ENCODE assay signal across 18 cellular contexts in genomic region chr2:126660068-126660467, GRCh38. TPM values are rescaled to one million over a fixed set of nuclear protein-coding genes. Genes with fewer than 3 reads are reported as not detected.
A peak's percentile ranks its signal among the peaks of the same experiment; 100 is the strongest.
DNase-seq lines count a peak whose midpoint lies in the region; ATAC-seq, FAIRE-seq and TF ChIP-seq lines count a peak whose summit lies in the region.
"Had no signal": no experiment of that assay in that cellular context is flagged by ENCODE, and none has a peak within 500 bp of the region (broad histone marks: within the 10 kb centered on the region; RNA-seq: fewer than 3 reads in every experiment).

No MANE protein-coding gene starts in this region.

- TF ChIP-seq EP300 in HepG2 (IDR thresholded peaks at IDR 0.05; ENCODE audit: low read depth in 2 of 2, low read length in 2 of 2), result no peak
- no peak for TF ChIP-seq EP300 in HepG2 (CRISPR knock-in tag; IDR thresholded peaks at IDR 0.05; ENCODE audit: borderline replicate concordance)

- H3K9ac ChIP-seq in HepG2 (ENCODE audit: insufficient read depth, low read depth, low read length) (no peak overlapping the region), smooth muscle cell (ENCODE audit: low read depth) (no peak overlapping the region)

- H3K4me3 Mint-ChIP-seq in activated CD4-positive, alpha-beta T cell treated with anti-CD3 and anti-CD28 coated beads, Interleukin-2, amount 10 ng/mL, durations not matched to agents 24 days and 14 days, result peak overlapping the region; percentile 80
- no peak overlapping the region for H3K4me3 Mint-ChIP-seq in activated CD4-positive, alpha-beta memory T cell treated with anti-CD3 and anti-CD28 coated beads, Interleukin-2, amount 10 ng/mL, durations not matched to agents 7 days and 5 days
- H3K4me3 Mint-ChIP-seq in stimulated activated naive CD8-positive, alpha-beta T cell treated with anti-CD3 and anti-CD28 coated beads, Interleukin-15, amount 100 ng/mL, for 72 hours, result peak overlapping the region; percentile 77 to 78
- H3K4me3 Mint-ChIP-seq: endodermal cell, mesothelial cell of epicardium had no signal

- no peak for DNase-seq in activated CD4-positive, alpha-beta T cell treated with anti-CD3 and anti-CD28 coated beads, Interleukin-2, amount 10 ng/mL, durations not matched to agents 24 days and 14 days
- DNase-seq in activated CD4-positive, alpha-beta T cell treated with anti-CD3 and anti-CD28 coated beads for 1 hour, result no peak
- no peak for DNase-seq in activated CD4-positive, alpha-beta memory T cell treated with anti-CD3 and anti-CD28 coated beads, Interleukin-2, amount 10 ng/mL, durations not matched to agents 7 days and 5 days
- DNase-seq in HepG2 (ENCODE audit: low spot score) (no peak), LoVo (ENCODE audit: low spot score) (no peak), smooth muscle cell (lab: John Stamatoyannopoulos, UW; ENCODE audit: unreplicated experiment) (no peak), GM19240 (ENCODE audit: insufficient read length, low spot score) (no peak)
- no peak for DNase-seq in stimulated activated naive CD8-positive, alpha-beta T cell treated with anti-CD3 and anti-CD28 coated beads, Interleukin-15, amount 100 ng/mL, for 72 hours
- DNase-seq: DMS53, endodermal cell, NCI-H1092, NCI-H510A, SHP77 had no signal

- no peaks in the 10 kb centered on the region for H3K79me2 ChIP-seq in HepG2 (ENCODE audit: insufficient read depth, low read length)
- H3K79me2 ChIP-seq in smooth muscle cell (ENCODE audit: low read depth), result peaks cover 14% of the 10 kb centered on the region

- 39% methylated on average over 8 of the region's 12 CpGs for WGBS in HepG2 (ENCODE audit: low lambda C conversion rate)
- 95% methylated on average over 12 of the region's 12 CpGs for WGBS in smooth muscle cell (ENCODE audit: low lambda C conversion rate)

- H3K4me1 ChIP-seq in HepG2 (ENCODE audit: insufficient read depth, low read length) (no peaks in the 10 kb centered on the region), smooth muscle cell (ENCODE audit: low read depth) (peaks cover 32% of the 10 kb centered on the region)

- H3K36me3 ChIP-seq in HepG2 (replicated peaks in 1 of 2; ENCODE audit: control insufficient read depth in 1 of 2, insufficient read depth in 2 of 2, low read length in 2 of 2), result no peaks in the 10 kb centered on the region
- no peaks in the 10 kb centered on the region for H3K36me3 ChIP-seq in smooth muscle cell (ENCODE audit: low read depth)

- H2AFZ ChIP-seq in HepG2 (ENCODE audit: low read length) (no peak overlapping the region), smooth muscle cell (ENCODE audit: low read depth) (no peak overlapping the region)
- H2AFZ ChIP-seq: hepatocyte had no signal

- ATAC-seq in HepG2, result no peak
- no peak for ATAC-seq in stimulated activated naive CD8-positive, alpha-beta T cell treated with anti-CD3 and anti-CD28 coated beads, Interleukin-15, amount 100 ng/mL, for 72 hours
- ATAC-seq: sciatic nerve had no signal

- CTCF ChIA-PET in activated CD4-positive, alpha-beta memory T cell treated with anti-CD3 and anti-CD28 coated beads, Interleukin-2, amount 10 ng/mL, durations not matched to agents 7 days and 5 days (lab: Charles Lee), result interaction anchor here (1.3 kb wide), 1 partner anchor 117 kb away, joined by 4 read pairs; no protein-coding TSS in a partner anchor
- CTCF ChIA-PET in HepG2 (lab: Yijun Ruan, JAX; ENCODE audit: low intra/inter-chr PET ratio, low total read pairs), result no interaction called here

- peaks cover 53% of the 10 kb centered on the region for H3K36me3 Mint-ChIP-seq in activated CD4-positive, alpha-beta T cell treated with anti-CD3 and anti-CD28 coated beads, Interleukin-2, amount 10 ng/mL, durations not matched to agents 24 days and 14 days (ENCODE audit: low read depth)
- peaks cover 56% of the 10 kb centered on the region for H3K36me3 Mint-ChIP-seq in activated CD4-positive, alpha-beta memory T cell treated with anti-CD3 and anti-CD28 coated beads, Interleukin-2, amount 10 ng/mL, durations not matched to agents 7 days and 5 days (ENCODE audit: low read depth)
- H3K36me3 Mint-ChIP-seq: mesothelial cell of epicardium had no signal

- H3K9me3 Mint-ChIP-seq in activated CD4-positive, alpha-beta T cell treated with anti-CD3 and anti-CD28 coated beads, Interleukin-2, amount 10 ng/mL, durations not matched to agents 24 days and 14 days, result no peaks in the 10 kb centered on the region
- no peaks in the 10 kb centered on the region for H3K9me3 Mint-ChIP-seq in activated CD4-positive, alpha-beta memory T cell treated with anti-CD3 and anti-CD28 coated beads, Interleukin-2, amount 10 ng/mL, durations not matched to agents 7 days and 5 days
- no peaks in the 10 kb centered on the region for H3K9me3 Mint-ChIP-seq in stimulated activated naive CD8-positive, alpha-beta T cell treated with anti-CD3 and anti-CD28 coated beads, Interleukin-15, amount 100 ng/mL, for 72 hours
- H3K9me3 Mint-ChIP-seq: endodermal cell, mesothelial cell of epicardium had no signal

- H4K20me1 ChIP-seq in HepG2 (ENCODE audit: insufficient read depth, low read length), result no peaks in the 10 kb centered on the region
- peaks cover 44% of the 10 kb centered on the region for H4K20me1 ChIP-seq in smooth muscle cell (ENCODE audit: low read depth)

- no peaks in the 10 kb centered on the region for H3K9me3 ChIP-seq in HepG2 (ENCODE audit: low read length)
- H3K9me3 ChIP-seq in smooth muscle cell (replicated peaks; ENCODE audit: low read depth), result no peaks in the 10 kb centered on the region

- peaks cover 76% of the 10 kb centered on the region for H3K4me1 Mint-ChIP-seq in activated CD4-positive, alpha-beta T cell treated with anti-CD3 and anti-CD28 coated beads, Interleukin-2, amount 10 ng/mL, durations not matched to agents 24 days and 14 days
- peaks cover 81% of the 10 kb centered on the region for H3K4me1 Mint-ChIP-seq in activated CD4-positive, alpha-beta memory T cell treated with anti-CD3 and anti-CD28 coated beads, Interleukin-2, amount 10 ng/mL, durations not matched to agents 7 days and 5 days
- peaks cover 82% of the 10 kb centered on the region for H3K4me1 Mint-ChIP-seq in stimulated activated naive CD8-positive, alpha-beta T cell treated with anti-CD3 and anti-CD28 coated beads, Interleukin-15, amount 100 ng/mL, for 72 hours

- H3K4me2 ChIP-seq in HepG2 (ENCODE audit: low read depth, low read length) (no peak overlapping the region), smooth muscle cell (no peak overlapping the region)

- peaks cover 17% of the 10 kb centered on the region for H3F3A ChIP-seq in smooth muscle cell (ENCODE audit: low read depth)

- no peaks in the 10 kb centered on the region for H3K27me3 Mint-ChIP-seq in activated CD4-positive, alpha-beta T cell treated with anti-CD3 and anti-CD28 coated beads, Interleukin-2, amount 10 ng/mL, durations not matched to agents 24 days and 14 days
- no peaks in the 10 kb centered on the region for H3K27me3 Mint-ChIP-seq in activated CD4-positive, alpha-beta memory T cell treated with anti-CD3 and anti-CD28 coated beads, Interleukin-2, amount 10 ng/mL, durations not matched to agents 7 days and 5 days
- no peaks in the 10 kb centered on the region for H3K27me3 Mint-ChIP-seq in stimulated activated naive CD8-positive, alpha-beta T cell treated with anti-CD3 and anti-CD28 coated beads, Interleukin-15, amount 100 ng/mL, for 72 hours

- intact Hi-C loops in activated CD4-positive, alpha-beta T cell treated with anti-CD3 and anti-CD28 coated beads, Interleukin-2, amount 10 ng/mL, durations not matched to agents 24 days and 14 days (cut with micrococcal nuclease), result no loop called here
- intact Hi-C loops in HepG2 (cut with micrococcal nuclease; ENCODE audit: unreplicated experiment), result no loop called here

- no peak overlapping the region for H3K4me3 ChIP-seq in HepG2 (replicated peaks in 1 of 3; ENCODE audit: insufficient read depth in 1 of 3, low read depth in 2 of 3, low read length in 3 of 3)
- H3K4me3 ChIP-seq in smooth muscle cell, result no peak overlapping the region
- H3K4me3 ChIP-seq: hepatocyte had no signal

- FAIRE-seq in HepG2 (lab: Jason Lieb, UNC), result no peak
- FAIRE-seq: A204.1 had no signal

- POLR2A ChIA-PET in activated CD4-positive, alpha-beta memory T cell treated with anti-CD3 and anti-CD28 coated beads, Interleukin-2, amount 10 ng/mL, durations not matched to agents 7 days and 5 days (lab: Charles Lee), result interaction anchor here (1.2 to 1.5 kb wide), 2 partner anchors 102 to 117 kb away, joined by 3 read pairs; no protein-coding TSS in a partner anchor
- POLR2A ChIA-PET in HepG2 (lab: Yijun Ruan, JAX), result no interaction called here

- H3K27ac ChIP-seq in HepG2 (ENCODE audit: extremely low read length, insufficient read depth, low read length) (no peak overlapping the region), smooth muscle cell (ENCODE audit: low read depth) (no peak overlapping the region)
- H3K27ac ChIP-seq: VCaP had no signal

- peak overlapping the region; percentile 96 for H3K27ac Mint-ChIP-seq in activated CD4-positive, alpha-beta T cell treated with anti-CD3 and anti-CD28 coated beads, Interleukin-2, amount 10 ng/mL, durations not matched to agents 24 days and 14 days
- H3K27ac Mint-ChIP-seq in activated CD4-positive, alpha-beta memory T cell treated with anti-CD3 and anti-CD28 coated beads, Interleukin-2, amount 10 ng/mL, durations not matched to agents 7 days and 5 days, result peak overlapping the region; percentile 93
- peak overlapping the region; percentile 92 to 96 for H3K27ac Mint-ChIP-seq in stimulated activated naive CD8-positive, alpha-beta T cell treated with anti-CD3 and anti-CD28 coated beads, Interleukin-15, amount 100 ng/mL, for 72 hours
- H3K27ac Mint-ChIP-seq: endodermal cell, mesothelial cell of epicardium had no signal

- no peak for TF ChIP-seq RAD21 in HepG2 (CRISPR knock-in tag; IDR thresholded peaks at IDR 0.05)

- no peak for TF ChIP-seq POLR2A in HepG2 (IDR thresholded peaks at IDR 0.05; ENCODE audit: insufficient read depth in 1 of 2, low read depth in 2 of 2, low read length in 2 of 2)

- BruUV-seq in HepG2 (replicated peaks; lab: Mats Ljungman, UMichigan), result no TSS peak

- H3K27me3 ChIP-seq in HepG2 (ENCODE audit: control insufficient read depth in 1 of 2, insufficient read depth in 2 of 2, low read length in 2 of 2) (peaks cover 6 to 62% of the 10 kb centered on the region in 2 experiments), smooth muscle cell (ENCODE audit: low read depth) (no peaks in the 10 kb centered on the region)
- H3K27me3 ChIP-seq: hepatocyte had no signal

- TF ChIP-seq CTCF in HepG2 (CRISPR knock-in tag; IDR thresholded peaks at IDR 0.05) (no peak), smooth muscle cell (IDR thresholded peaks at IDR 0.05; ENCODE audit: borderline replicate concordance, insufficient read depth, poor library complexity, severe bottlenecking) (no peak)

- in situ Hi-C loops in HepG2 (cut with HindIII; ENCODE audit: extremely low pct_ligation_motif_present, low pct_unique_long_range_greater_than_20kb), result no loop called here

RNA-seq across cellular contexts. Expression of gene GYPC, which starts 4.1 kb away (rescaled TPM):
- 120 and 122 TPM in 2 replicates for total RNA-seq in activated CD4-positive, alpha-beta T cell treated with anti-CD3 and anti-CD28 coated beads, Interleukin-2, amount 10 ng/mL, durations not matched to agents 24 days and 14 days
- 100 to 1,000 TPM; 133 TPM for total RNA-seq in activated CD4-positive, alpha-beta memory T cell treated with anti-CD3 and anti-CD28 coated beads, Interleukin-2, amount 10 ng/mL, durations not matched to agents 7 days and 5 days
- total RNA-seq in HepG2 (2016; rRNA removed; fragmentation: Illumina TruSeq; extraction: Trizol) (not detected in 2 replicates), smooth muscle cell (25.5 and 25.7 TPM in 2 replicates)
- total RNA-seq in HepG2 (2016; cell fraction: cytosol; rRNA removed; fragmentation: Illumina TruSeq; extraction: Trizol; ENCODE audit: low read depth), result not detected in 2 replicates
- not detected in 2 replicates for total RNA-seq in HepG2 (2016; cell fraction: insoluble cytoplasmic fraction; rRNA removed; fragmentation: Illumina TruSeq; extraction: Trizol)
- not detected in 2 replicates for total RNA-seq in HepG2 (2016; cell fraction: membrane; rRNA removed; fragmentation: Illumina TruSeq; extraction: Trizol)
- total RNA-seq in HepG2 (2016; cell fraction: nucleus; rRNA removed; fragmentation: Illumina TruSeq; extraction: Trizol), result not detected in 2 replicates
- polyA plus RNA-seq in HepG2 (2011; rRNA removed) (0.09 TPM in 1 of 2 replicates, not detected in the other), smooth muscle cell (61.8 and 62.3 TPM in 2 replicates)
- not detected in 2 replicates for polyA plus RNA-seq in HepG2 (2011; cell fraction: cytosol; rRNA removed)
- not detected in 2 replicates for polyA plus RNA-seq in HepG2 (2011; cell fraction: nucleus; rRNA removed)
- polyA plus RNA-seq in HepG2 (2012), result not detected in 2 replicates
- polyA plus RNA-seq in HepG2 (2016; cell fraction: cytosol; fragmentation: Illumina TruSeq; extraction: Trizol; ENCODE audit: low read depth), result not detected in 2 replicates
- polyA plus RNA-seq in HepG2 (2016; cell fraction: insoluble cytoplasmic fraction; fragmentation: Illumina TruSeq; extraction: Trizol; ENCODE audit: low read depth), result not detected in 2 replicates
- polyA plus RNA-seq in HepG2 (2016; cell fraction: membrane; fragmentation: Illumina TruSeq; extraction: Trizol; ENCODE audit: low read depth), result not detected in 2 replicates
- not detected in 2 replicates for polyA plus RNA-seq in HepG2 (2016; cell fraction: nucleus; fragmentation: Illumina TruSeq; extraction: Trizol; ENCODE audit: insufficient read depth, low read depth)
- 1.8 and 3.2 TPM in 2 replicates for polyA minus RNA-seq in HepG2 (2011; rRNA and poly(A)+ RNA removed; ENCODE audit: low replicate concordance)
- not detected in 2 replicates for polyA minus RNA-seq in HepG2 (2011; cell fraction: cytosol; rRNA and poly(A)+ RNA removed)
- polyA minus RNA-seq in HepG2 (2011; cell fraction: nucleus; rRNA and poly(A)+ RNA removed), result not detected in 2 replicates

Comparison
In these comparisons a context has a peak if more than half of its experiments do, and no peak if none do; other contexts are left out.
1. RNA of gene GYPC, which starts 4.1 kb away (total RNA-seq): 133 TPM in activated CD4-positive, alpha-beta memory T cell treated with anti-CD3 and anti-CD28 coated beads, Interleukin-2, amount 10 ng/mL, durations not matched to agents 7 days and 5 days, 120 to 122 TPM in activated CD4-positive, alpha-beta T cell treated with anti-CD3 and anti-CD28 coated beads, Interleukin-2, amount 10 ng/mL, durations not matched to agents 24 days and 14 days and 25.5 to 25.7 TPM in smooth muscle cell; not detected in HepG2; every median in the first group is over 10 times any median in the second.
2. Peak in every context shown above with its lines, with median percentiles within 50 percentile points of each other: H3K27ac Mint-ChIP-seq.